ENCODE assay signal across 1 cellular context in genomic region chr18:41906528-41907256, GRCh38.
TF ChIP-seq lines count a peak whose summit lies in the region.

No MANE protein-coding gene starts in this region.

TF ChIP-seq in WTC11, 78 proteins besides CTCF, POLR2A, EP300 and RAD21 (continued from another document):
- TF ChIP-seq ZSCAN18 (CRISPR knock-in tag; IDR thresholded peaks at IDR 0.05) (no peak), MXD4 (CRISPR knock-in tag; IDR thresholded peaks at IDR 0.05; ENCODE audit: borderline replicate concordance) (no peak), ETV6 (CRISPR knock-in tag; IDR thresholded peaks at IDR 0.05) (no peak), ATF6 (CRISPR knock-in tag; IDR thresholded peaks at IDR 0.05) (no peak), ZNF423 (CRISPR knock-in tag; IDR thresholded peaks at IDR 0.05) (no peak)
